8 cellular contexts compared by ENCODE assay signal in the genomic region with DNA sequence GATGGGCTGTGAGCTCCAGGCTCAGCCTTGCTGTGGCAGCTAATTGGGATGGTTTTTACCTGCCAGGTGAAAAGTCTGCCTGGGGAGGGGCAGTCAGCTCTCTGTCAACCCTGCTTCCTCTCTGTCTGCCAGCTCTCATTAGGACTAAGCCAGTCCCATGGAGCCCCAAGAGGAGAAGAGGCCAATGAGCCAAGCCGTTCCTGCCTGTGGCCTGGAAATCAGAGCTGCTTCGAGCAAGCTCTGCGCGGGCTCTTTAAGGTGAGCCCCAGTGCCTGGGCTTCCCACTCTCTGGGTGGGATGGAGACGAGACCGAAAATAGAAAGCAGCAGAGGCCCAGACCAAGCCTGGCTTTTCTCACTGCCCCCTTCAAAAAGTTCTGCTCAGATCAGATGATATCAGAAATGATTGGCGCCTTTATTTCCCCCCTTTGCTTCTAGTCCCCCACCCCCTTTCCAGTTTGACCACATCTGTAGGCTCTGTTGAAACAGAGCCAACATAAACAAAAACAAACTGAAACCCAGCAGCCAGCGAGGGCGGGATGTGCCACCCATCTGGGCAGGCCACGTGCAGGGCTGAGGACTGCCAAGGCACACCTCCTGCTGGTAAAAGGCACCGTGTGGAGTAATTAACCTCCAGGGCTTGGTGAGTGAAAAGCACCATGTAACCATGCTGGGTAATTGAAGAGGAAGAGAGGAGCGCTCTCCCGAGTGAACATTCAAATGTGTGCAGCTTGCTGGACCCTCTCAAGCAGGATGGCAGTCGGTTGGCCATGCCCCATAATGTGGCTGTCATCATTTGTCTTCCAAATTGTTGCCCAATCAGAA.
DNase-seq lines count a peak whose midpoint lies in the region; ATAC-seq and TF ChIP-seq lines count a peak whose summit lies in the region.

No MANE protein-coding gene starts in this region.

- TF ChIP-seq POLR2A in stomach (IDR thresholded peaks at IDR 0.05) = no peak

- no peaks in the 10 kb centered on the region for H3K36me3 ChIP-seq in stomach

- intact Hi-C loops in stomach (cut with DNase I; ENCODE audit: low total_unique reads) = no loop called here

- TF ChIP-seq EP300 in stomach (IDR thresholded peaks at IDR 0.05) = no peak

- H3K9me3 ChIP-seq in stomach = no peaks in the 10 kb centered on the region

- peak overlapping the region in 4 of 5 donors; percentile 41 to 74 (median 66) for H3K27ac ChIP-seq in stomach

- H3K4me1 ChIP-seq in stomach = peaks cover 16 to 39% (median 26%) of the 10 kb centered on the region in 4 donors

- peak; percentile 43 for ATAC-seq in GM18502 (IDR thresholded peaks at IDR 0.05; ENCODE audit: poor library complexity, unreplicated experiment)
- ATAC-seq in HG03175 (IDR thresholded peaks at IDR 0.05; ENCODE audit: unreplicated experiment) = no peak
- no peak for ATAC-seq in GM19023 (IDR thresholded peaks at IDR 0.05; ENCODE audit: unreplicated experiment)
- no peak for ATAC-seq in HG03108 (IDR thresholded peaks at IDR 0.05; ENCODE audit: unreplicated experiment)

- DNase-seq in NCI-H146 treated with DMSO at 0.1 percent for 48 hours (lab: John Stamatoyannopoulos, UW; ENCODE audit: unreplicated experiment) = peak; percentile 38
- peak; percentile 71 for DNase-seq in activated effector memory CD4-positive, alpha-beta T cell treated with anti-CD3 and anti-CD28 coated beads, Interleukin-2, amount 50 U/mL, for 16 hours
- peak in 28 of 51 donors; percentile 12 to 67 (median 33) for DNase-seq in hypothalamus (lab: John Stamatoyannopoulos, UW)
- DNase-seq in stomach = peak; percentile 85

- H3K4me3 ChIP-seq in stomach = no peak overlapping the region

- TF ChIP-seq CTCF in stomach (IDR thresholded peaks at IDR 0.05) = peak in 1 of 7 experiments; percentile 49

- 16 to 30% (median 17%) methylated on average over 14 of the region's 14 CpGs for WGBS in stomach, 5 donors

- no peaks in the 10 kb centered on the region for H3K27me3 ChIP-seq in stomach

Comparison
In these comparisons a context has a peak if more than half of its experiments do, and no peak if none do; other contexts are left out.
1. DNase-seq: peak in every context shown above with its lines; median percentile 85 in stomach; 71 in activated effector memory CD4-positive, alpha-beta T cell treated with anti-CD3 and anti-CD28 coated beads, Interleukin-2, amount 50 U/mL, for 16 hours; 38 in NCI-H146 treated with DMSO at 0.1 percent for 48 hours; 33 in hypothalamus.